Comparison of ENCODE assay signal across 29 cellular contexts in genomic region chr16:17635183-17635582, GRCh38.
"Had no signal": no experiment of that assay in that cellular context is flagged by ENCODE, and none has a peak within 500 bp of the region (broad histone marks: within the 10 kb centered on the region; RNA-seq: fewer than 3 reads in every experiment).

No MANE protein-coding gene starts in this region.

- H3K4me3 ChIP-seq: ascending aorta, cardiac muscle cell, coronary artery, MG63, SJCRH30, SK-N-MC had no signal

- H3K4me1 ChIP-seq: ascending aorta, SJCRH30 had no signal

- H3K36me3 ChIP-seq: ascending aorta, cardiac muscle cell, MG63, SJCRH30, WERI-Rb-1 had no signal

- ATAC-seq: activated CD8-positive, alpha-beta T cell treated with anti-CD3 and anti-CD28 coated beads for 36 hours; Panc1 had no signal

- DNase-seq: activated CD4-positive, alpha-beta T cell treated with anti-CD3 and anti-CD28 coated beads for 1 hour; activated CD4-positive, alpha-beta T cell treated with anti-CD3 and anti-CD28 coated beads for 48 hours; activated CD4-positive, alpha-beta T cell treated with anti-CD3 and anti-CD28 coated beads, Interleukin-2, amount 50 U/mL, for 4 hours; activated CD4-positive, CD25-positive, alpha-beta regulatory T cell; activated CD8-positive, alpha-beta T cell treated with anti-CD3 and anti-CD28 coated beads for 36 hours; activated gamma-delta T cell; activated naive CD4-positive, alpha-beta T cell treated with Interleukin-2 at 50 U/mL for 16 hours; activated naive CD8-positive, alpha-beta T cell treated with anti-CD3 and anti-CD28 coated beads, Interleukin-2, amount 10 ng/mL, durations not matched to agents 7 days and 5 days; activated T-cell treated with anti-CD3 and anti-CD28 coated beads, Interleukin-2, amount 50 U/mL, for 24 hours; amygdala; Kasumi-1; KG1; MG63; NCI-H1048; NCI-H146; NCI-H187; NCI-H2029 treated with DMSO at 0.1 percent for 48 hours; NCI-H2107; NCI-H2227 treated with DMSO at 0.1 percent for 48 hours; NCI-H774; SHP77; SJCRH30; T1000; WERI-Rb-1 had no signal

- H3K27ac ChIP-seq: ascending aorta, cardiac muscle cell, coronary artery, SJCRH30, SK-N-MC, WERI-Rb-1 had no signal

- H3K27me3 ChIP-seq: ascending aorta, cardiac muscle cell, MG63, SJCRH30 had no signal

- H3K9me3 ChIP-seq: ascending aorta, MG63, SJCRH30 had no signal
